8 cellular contexts compared by ENCODE assay signal in genomic region chr6:91476000-91476399, GRCh38.
A peak's percentile ranks its signal among the peaks of the same experiment; 100 is the strongest.
DNase-seq lines count a peak whose midpoint lies in the region; ATAC-seq, FAIRE-seq and TF ChIP-seq lines count a peak whose summit lies in the region.

No MANE protein-coding gene starts in this region.

- TF ChIP-seq POLR2A in GM12892 (IDR thresholded peaks at IDR 0.05; ENCODE audit: low read depth, low read length) (no peak), upper lobe of left lung (IDR thresholded peaks at IDR 0.05) (no peak)

- TF ChIP-seq CTCF in H9 (conservative IDR thresholded peaks at IDR 0.05), result no peak
- no peak for TF ChIP-seq CTCF in epithelial cell of proximal tubule (conservative IDR thresholded peaks at IDR 0.05; ENCODE audit: low read depth, low read length)
- TF ChIP-seq CTCF in upper lobe of left lung (IDR thresholded peaks at IDR 0.05), result no peak

- no peak overlapping the region for H3K4me3 Mint-ChIP-seq in H9

- FAIRE-seq in GM12892 (lab: Jason Lieb, UNC), result peak; percentile 83

- no peak overlapping the region for H3T11ph ChIP-seq in H9 (ENCODE audit: low read length)

- no peak overlapping the region for H3K14ac ChIP-seq in H9 (ENCODE audit: insufficient read depth, low read length)

- H3K4me1 ChIP-seq in H9 (ENCODE audit: insufficient read depth, low read length) (no peaks in the 10 kb centered on the region), upper lobe of left lung (peaks cover 0 to 7% (median 2%) of the 10 kb centered on the region in 4 donors)

- no peaks in the 10 kb centered on the region; the same call in 1 of the 2 replicates for H3K27me3 Mint-ChIP-seq in H9 (ENCODE audit: low read depth)

- H4K91ac ChIP-seq in H9 (ENCODE audit: insufficient read length, low read depth, low read length), result no peak overlapping the region

- H4K5ac ChIP-seq in H9 (ENCODE audit: insufficient read length, low read depth, low read length), result no peak overlapping the region

- H3K9ac ChIP-seq in H9 (ENCODE audit: extremely low read depth, insufficient read length, low read length), result no peak overlapping the region

- H3K23me2 ChIP-seq in H9 (ENCODE audit: insufficient read length, low read depth, low read length, poor library complexity, severe bottlenecking), result no peaks in the 10 kb centered on the region

- H3K4ac ChIP-seq in H9 (ENCODE audit: low read depth, low read length), result no peak overlapping the region

- H3K36me3 Mint-ChIP-seq in H9 (ENCODE audit: insufficient read depth in 1 of 3, low read depth in 3 of 3), result no peaks in the 10 kb centered on the region

- no peak overlapping the region for H3K23ac ChIP-seq in H9 (ENCODE audit: insufficient read length, low read depth, low read length)

- H3K4me2 ChIP-seq in H9 (ENCODE audit: insufficient read depth, insufficient read length, low read length), result no peak overlapping the region

- no peak overlapping the region for H2BK20ac ChIP-seq in H9 (ENCODE audit: low read depth, low read length, poor library complexity, severe bottlenecking)

- H3K9me3 ChIP-seq in H9 (ENCODE audit: control insufficient read depth, low read depth, low read length) (no peaks in the 10 kb centered on the region), upper lobe of left lung (no peaks in the 10 kb centered on the region)

- DNase-seq in GM12892 (ENCODE audit: insufficient read length) (no peak), H9 (no peak), NCI-H2029 treated with DMSO at 0.1 percent for 48 hours (lab: John Stamatoyannopoulos, UW) (peak; percentile 10), epithelial cell of proximal tubule (ENCODE audit: low read depth) (peak; percentile 68), upper lobe of left lung (peak in 1 of 2 donors; percentile 72)
- no peak for DNase-seq in activated CD4-positive, CD25-positive, alpha-beta regulatory T cell treated with anti-CD3 and anti-CD28 coated beads, Interleukin-2, amount 50 U/mL, for 72 hours

- no peaks in the 10 kb centered on the region for H4K20me1 ChIP-seq in H9 (ENCODE audit: control insufficient read depth, insufficient read depth, insufficient read length)

- no peak overlapping the region for H3K56ac ChIP-seq in H9 (ENCODE audit: insufficient read length, low read depth, low read length)

- H3K36me3 ChIP-seq in upper lobe of left lung, result no peaks in the 10 kb centered on the region

- H3K18ac ChIP-seq in H9 (ENCODE audit: insufficient read length, low read depth, low read length), result no peak overlapping the region

- no peak overlapping the region for H2BK15ac ChIP-seq in H9 (ENCODE audit: low read depth, low read length)

- H3K4me3 ChIP-seq in epithelial cell of proximal tubule (ENCODE audit: low read depth, low read length) (no peak overlapping the region), upper lobe of left lung (no peak overlapping the region)

- H2AK5ac ChIP-seq in H9 (ENCODE audit: insufficient read length, low read length), result no peak overlapping the region

- no peak overlapping the region for H2BK5ac ChIP-seq in H9 (ENCODE audit: insufficient read length, low read length)

- no peak overlapping the region for H3K27ac Mint-ChIP-seq in H9

- H4K8ac ChIP-seq in H9 (replicated peaks; ENCODE audit: insufficient read length, low read depth, low read length), result no peak overlapping the region

- no peaks in the 10 kb centered on the region for H3K79me1 ChIP-seq in H9 (ENCODE audit: insufficient read depth, low read depth, low read length, poor library complexity, severe bottlenecking)

- peak overlapping the region; percentile 3 for H2AFZ ChIP-seq in H9 (ENCODE audit: low read length)

- H3K79me2 ChIP-seq in H9 (ENCODE audit: insufficient read depth, low read length), result no peaks in the 10 kb centered on the region

- no peak overlapping the region for H2BK12ac ChIP-seq in H9 (ENCODE audit: insufficient read length, low read depth, low read length)

- WGBS in H9 (ENCODE audit: extremely low coverage, insufficient read length, low lambda C conversion rate), result no CpG with 5 or more reads among the region's 2 CpGs
- WGBS in upper lobe of left lung, 2 donors, result 4 to 18% methylated on average over 2 of the region's 2 CpGs

- H3K27ac ChIP-seq in H9 (ENCODE audit: insufficient read length, low read depth, low read length) (no peak overlapping the region), upper lobe of left lung (no peak overlapping the region)

- no peaks in the 10 kb centered on the region for H3K9me3 Mint-ChIP-seq in H9

- H2BK120ac ChIP-seq in H9 (ENCODE audit: low read depth, low read length, poor library complexity, severe bottlenecking), result no peak overlapping the region

- peak in 1 of 4 donors; percentile 4 for TF ChIP-seq EP300 in upper lobe of left lung (IDR thresholded peaks at IDR 0.05)

- H3K27me3 ChIP-seq in H9 (ENCODE audit: insufficient read depth, low read length) (no peaks in the 10 kb centered on the region), upper lobe of left lung (no peaks in the 10 kb centered on the region)

- peaks cover 4 to 6% of the 10 kb centered on the region in 2 experiments; a peak in 3 of 4 replicates for H3K4me1 Mint-ChIP-seq in H9

- ATAC-seq in upper lobe of left lung (ENCODE audit: low FRiP score in 2 of 2) (peak; percentile 70 to 75), HG03175 (IDR thresholded peaks at IDR 0.05; ENCODE audit: unreplicated experiment) (no peak), GM21381 (IDR thresholded peaks at IDR 0.05; ENCODE audit: unreplicated experiment) (no peak)

Comparison
In these comparisons a context has a peak if more than half of its experiments do, and no peak if none do; other contexts are left out.
1. DNase-seq: peak in NCI-H2029 treated with DMSO at 0.1 percent for 48 hours (single experiment) and epithelial cell of proximal tubule (single experiment); none in GM12892 (single experiment), H9 (single experiment) and activated CD4-positive, CD25-positive, alpha-beta regulatory T cell treated with anti-CD3 and anti-CD28 coated beads, Interleukin-2, amount 50 U/mL, for 72 hours (single experiment).
2. ATAC-seq: peak in upper lobe of left lung (2 of 2); none in HG03175 (single experiment) and GM21381 (single experiment).